12 cellular contexts compared by ENCODE assay signal in genomic region chr5:72347801-72348305, GRCh38. TPM values are rescaled to one million over a fixed set of nuclear protein-coding genes. Genes with fewer than 3 reads are reported as not detected.
DNase-seq lines count a peak whose midpoint lies in the region; FAIRE-seq lines count a peak whose summit lies in the region.
"Had no signal": no experiment of that assay in that cellular context is flagged by ENCODE, and none has a peak within 500 bp of the region (broad histone marks: within the 10 kb centered on the region; RNA-seq: fewer than 3 reads in every experiment).

No MANE protein-coding gene starts in this region.

- POLR2A ChIA-PET in activated CD4-positive, alpha-beta memory T cell treated with anti-CD3 and anti-CD28 coated beads for 36 hours (lab: Charles Lee): interaction anchor here (0.6 to 1.7 kb wide), 4 partner anchors 10 to 643 kb away, joined by 3 to 10 read pairs (median 4); partner anchors contain the start of genes MRPS27 and PTCD2
- POLR2A ChIA-PET in activated CD4-positive, alpha-beta memory T cell treated with anti-CD3 and anti-CD28 coated beads, Interleukin-2, amount 10 ng/mL, durations not matched to agents 7 days and 5 days (lab: Charles Lee): interaction anchor here (0.7 to 0.9 kb wide), 2 partner anchors 28 to 40 kb away, joined by 3 read pairs; partner anchors contain the start of genes MRPS27 and PTCD2

- peaks cover 32% of the 10 kb centered on the region for H3K4me1 Mint-ChIP-seq in activated CD4-positive, alpha-beta memory T cell treated with anti-CD3 and anti-CD28 coated beads for 36 hours (ENCODE audit: low read depth)
- H3K4me1 Mint-ChIP-seq in activated CD4-positive, alpha-beta memory T cell treated with anti-CD3 and anti-CD28 coated beads, Interleukin-2, amount 10 ng/mL, durations not matched to agents 7 days and 5 days: peaks cover 19% of the 10 kb centered on the region

- FAIRE-seq in frontal cortex (lab: Jason Lieb, UNC): no peak

- no peak overlapping the region for H3K4me3 Mint-ChIP-seq in activated CD4-positive, alpha-beta memory T cell treated with anti-CD3 and anti-CD28 coated beads for 36 hours
- no peak overlapping the region for H3K4me3 Mint-ChIP-seq in activated CD4-positive, alpha-beta memory T cell treated with anti-CD3 and anti-CD28 coated beads, Interleukin-2, amount 10 ng/mL, durations not matched to agents 7 days and 5 days

- intact Hi-C loops in activated CD4-positive, alpha-beta memory T cell treated with anti-CD3 and anti-CD28 coated beads for 36 hours (cut with micrococcal nuclease): loop anchor here (1.0 to 5.0 kb wide), 4 partner anchors 28 to 256 kb away; partner anchors contain the start of genes MRPS27 and PTCD2

- CTCF ChIA-PET in activated CD4-positive, alpha-beta memory T cell treated with anti-CD3 and anti-CD28 coated beads for 36 hours (lab: Charles Lee): interaction anchor here (1.1 to 1.4 kb wide), 2 partner anchors 18 to 39 kb away, joined by 3 read pairs; no protein-coding TSS in a partner anchor
- CTCF ChIA-PET in activated CD4-positive, alpha-beta memory T cell treated with anti-CD3 and anti-CD28 coated beads, Interleukin-2, amount 10 ng/mL, durations not matched to agents 7 days and 5 days (lab: Charles Lee): no interaction called here

- H3K36me3 Mint-ChIP-seq in activated CD4-positive, alpha-beta memory T cell treated with anti-CD3 and anti-CD28 coated beads for 36 hours: peaks cover 41% of the 10 kb centered on the region
- peaks cover 29% of the 10 kb centered on the region for H3K36me3 Mint-ChIP-seq in activated CD4-positive, alpha-beta memory T cell treated with anti-CD3 and anti-CD28 coated beads, Interleukin-2, amount 10 ng/mL, durations not matched to agents 7 days and 5 days (ENCODE audit: low read depth)

- H3K27me3 Mint-ChIP-seq in activated CD4-positive, alpha-beta memory T cell treated with anti-CD3 and anti-CD28 coated beads for 36 hours: no peaks in the 10 kb centered on the region
- no peaks in the 10 kb centered on the region for H3K27me3 Mint-ChIP-seq in activated CD4-positive, alpha-beta memory T cell treated with anti-CD3 and anti-CD28 coated beads, Interleukin-2, amount 10 ng/mL, durations not matched to agents 7 days and 5 days

- peak; percentile 35 for DNase-seq in activated CD4-positive, alpha-beta memory T cell treated with anti-CD3 and anti-CD28 coated beads for 36 hours
- DNase-seq in activated CD4-positive, alpha-beta memory T cell treated with anti-CD3 and anti-CD28 coated beads, Interleukin-2, amount 10 ng/mL, durations not matched to agents 7 days and 5 days: no peak
- DNase-seq in NCI-H460 (ENCODE audit: extremely low read depth, low read depth) (peak; percentile 70), dedifferentiated amniotic fluid mesenchymal stem cell (ENCODE audit: extremely low spot score) (peak; percentile 95), skeletal muscle cell (ENCODE audit: low read depth) (peak; percentile 88), NAMALWA (ENCODE audit: low spot score) (no peak), frontal cortex (ENCODE audit: low spot score in 2 of 2) (no peak)
- no peak for DNase-seq in activated CD8-positive, alpha-beta memory T cell treated with anti-CD3 and anti-CD28 coated beads, Interleukin-2, amount 50 U/mL, for 48 hours
- DNase-seq: effector CD4-positive, alpha-beta T cell; lower lobe of right lung; upper lobe of left lung had no signal

- H3K4me3 ChIP-seq in skeletal muscle cell (ENCODE audit: low read depth, low read length): no peak overlapping the region
- H3K4me3 ChIP-seq: BLaER1, lower lobe of right lung, upper lobe of left lung had no signal

- H3K9me3 Mint-ChIP-seq in activated CD4-positive, alpha-beta memory T cell treated with anti-CD3 and anti-CD28 coated beads for 36 hours: no peaks in the 10 kb centered on the region
- H3K9me3 Mint-ChIP-seq in activated CD4-positive, alpha-beta memory T cell treated with anti-CD3 and anti-CD28 coated beads, Interleukin-2, amount 10 ng/mL, durations not matched to agents 7 days and 5 days: no peaks in the 10 kb centered on the region

- H3K27ac Mint-ChIP-seq in activated CD4-positive, alpha-beta memory T cell treated with anti-CD3 and anti-CD28 coated beads for 36 hours: peak overlapping the region; percentile 70
- H3K27ac Mint-ChIP-seq in activated CD4-positive, alpha-beta memory T cell treated with anti-CD3 and anti-CD28 coated beads, Interleukin-2, amount 10 ng/mL, durations not matched to agents 7 days and 5 days: no peak overlapping the region

RNA-seq across cellular contexts. Expression of gene PTCD2, which starts 27.7 kb away (rescaled TPM):
- 10 to 100 TPM; 10.8 to 12.1 TPM for total RNA-seq in activated CD4-positive, alpha-beta memory T cell treated with anti-CD3 and anti-CD28 coated beads for 36 hours
- total RNA-seq in activated CD4-positive, alpha-beta memory T cell treated with anti-CD3 and anti-CD28 coated beads, Interleukin-2, amount 10 ng/mL, durations not matched to agents 7 days and 5 days: 1 to 10 TPM; 7.5 to 8.4 TPM
- 17.2 and 20.3 TPM in 2 replicates for total RNA-seq in NCI-H460 (2014; rRNA removed; shearing (Covaris generic))
- polyA plus RNA-seq in NCI-H460 (2014; cell fraction: nucleus; rRNA removed): 17.7 and 21.8 TPM in 2 replicates
- total RNA-seq in frontal cortex: 4.9 TPM

RNA-seq across cellular contexts. Expression of gene MRPS27, which starts 27.8 kb away (rescaled TPM):
- 10 to 100 TPM; 85.9 to 91.4 TPM for total RNA-seq in activated CD4-positive, alpha-beta memory T cell treated with anti-CD3 and anti-CD28 coated beads for 36 hours
- 10 to 100 TPM; 34.5 to 41.1 TPM for total RNA-seq in activated CD4-positive, alpha-beta memory T cell treated with anti-CD3 and anti-CD28 coated beads, Interleukin-2, amount 10 ng/mL, durations not matched to agents 7 days and 5 days
- 123 and 139 TPM in 2 replicates for total RNA-seq in NCI-H460 (2014; rRNA removed; shearing (Covaris generic))
- 102 and 122 TPM in 2 replicates for polyA plus RNA-seq in NCI-H460 (2014; cell fraction: nucleus; rRNA removed)
- total RNA-seq in frontal cortex: 69.3 TPM

Comparison
In these comparisons a context has a peak if more than half of its experiments do, and no peak if none do; other contexts are left out.
1. DNase-seq: peak in activated CD4-positive, alpha-beta memory T cell treated with anti-CD3 and anti-CD28 coated beads for 36 hours (single experiment), NCI-H460 (single experiment), dedifferentiated amniotic fluid mesenchymal stem cell (single experiment) and skeletal muscle cell (single experiment); none in activated CD4-positive, alpha-beta memory T cell treated with anti-CD3 and anti-CD28 coated beads, Interleukin-2, amount 10 ng/mL, durations not matched to agents 7 days and 5 days (single experiment), NAMALWA (single experiment), frontal cortex (0 of 2) and activated CD8-positive, alpha-beta memory T cell treated with anti-CD3 and anti-CD28 coated beads, Interleukin-2, amount 50 U/mL, for 48 hours (single experiment).